ENCODE assay signal across 12 cellular contexts in genomic region chr4:144634978-144635747, GRCh38. TPM values are rescaled to one million over a fixed set of nuclear protein-coding genes. Genes with fewer than 3 reads are reported as not detected.
DNase-seq lines count a peak whose midpoint lies in the region; ATAC-seq and TF ChIP-seq lines count a peak whose summit lies in the region.
"Had no signal": no experiment of that assay in that cellular context is flagged by ENCODE, and none has a peak within 500 bp of the region (broad histone marks: within the 10 kb centered on the region; RNA-seq: fewer than 3 reads in every experiment).

No MANE protein-coding gene starts in this region.

- H3K27me3 ChIP-seq in CD4-positive, alpha-beta memory T cell (ENCODE audit: insufficient read depth, low read length), result no peaks in the 10 kb centered on the region

- peaks cover 0 to 3% (median 0%) of the 10 kb centered on the region in 8 donors for H3K9me3 Mint-ChIP-seq in CD4-positive, alpha-beta memory T cell

- DNase-seq in dermis blood vessel endothelial cell (peak; percentile 42), HEK293T (ENCODE audit: extremely low spot score) (no peak), islet precursor cell (no peak)
- DNase-seq in CD4-positive, alpha-beta memory T cell, result no peak
- no peak for DNase-seq in activated CD4-positive, alpha-beta T cell treated with anti-CD3 and anti-CD28 coated beads for 4 hours
- DNase-seq: CD8-positive, alpha-beta T cell; foreskin fibroblast; NCI-H2081 had no signal

- CTCF ChIA-PET in CD4-positive, alpha-beta memory T cell (lab: Charles Lee; ENCODE audit: partially characterized antibody), result no interaction called here
- CTCF ChIA-PET in HEK293T (lab: Yijun Ruan, JAX), result no interaction called here

- ATAC-seq in GM18907 (IDR thresholded peaks at IDR 0.05; ENCODE audit: unreplicated experiment), result peak; percentile 99
- peak; percentile 99 for ATAC-seq in GM21619 (IDR thresholded peaks at IDR 0.05; ENCODE audit: unreplicated experiment)
- ATAC-seq in HG03108 (IDR thresholded peaks at IDR 0.05; ENCODE audit: unreplicated experiment), result peak; percentile 99
- ATAC-seq: CD8-positive, alpha-beta T cell had no signal

- no peak overlapping the region for H3K27ac Mint-ChIP-seq in CD4-positive, alpha-beta memory T cell
- H3K27ac Mint-ChIP-seq: CD8-positive, alpha-beta T cell; memory B cell had no signal

- no peaks in the 10 kb centered on the region for H3K4me1 ChIP-seq in CD4-positive, alpha-beta memory T cell (ENCODE audit: insufficient read depth, low read length)

- no peaks in the 10 kb centered on the region for H3K9me3 ChIP-seq in CD4-positive, alpha-beta memory T cell (ENCODE audit: control insufficient read depth in 1 of 2, low read length in 2 of 2)

- no peaks in the 10 kb centered on the region for H3K36me3 Mint-ChIP-seq in CD4-positive, alpha-beta memory T cell
- H3K36me3 Mint-ChIP-seq: CD8-positive, alpha-beta T cell; memory B cell had no signal

- peaks cover 0 to 1% of the 10 kb centered on the region in 2 donors for H3K27me3 Mint-ChIP-seq in CD4-positive, alpha-beta memory T cell
- H3K27me3 Mint-ChIP-seq: memory B cell had no signal

- H3K4me1 Mint-ChIP-seq in CD4-positive, alpha-beta memory T cell, result no peaks in the 10 kb centered on the region
- H3K4me1 Mint-ChIP-seq: memory B cell had no signal

- H3K4me3 ChIP-seq in CD4-positive, alpha-beta memory T cell (ENCODE audit: low read length in 2 of 2), result no peak overlapping the region

- intact Hi-C loops in CD4-positive, alpha-beta memory T cell (cut with micrococcal nuclease), result no loop called here

- no peaks in the 10 kb centered on the region for H3K36me3 ChIP-seq in CD4-positive, alpha-beta memory T cell (ENCODE audit: insufficient read depth, low read length)

- H3K4me3 Mint-ChIP-seq in CD4-positive, alpha-beta memory T cell, result no peak overlapping the region
- H3K4me3 Mint-ChIP-seq: CD8-positive, alpha-beta T cell; memory B cell had no signal

- POLR2A ChIA-PET in CD4-positive, alpha-beta memory T cell (lab: Charles Lee; ENCODE audit: partially characterized antibody), result no interaction called here
- POLR2A ChIA-PET in HEK293T (lab: Yijun Ruan, JAX), result no interaction called here

- no peak overlapping the region for H3K27ac ChIP-seq in CD4-positive, alpha-beta memory T cell (ENCODE audit: low read depth, low read length)

TF ChIP-seq in HEK293T, 16 proteins besides CTCF, POLR2A, EP300 and RAD21:
- TF ChIP-seq NFRKB (IDR thresholded peaks at IDR 0.05) (no peak), FOXM1 (IDR thresholded peaks at IDR 0.05; ENCODE audit: borderline replicate concordance) (no peak), CTBP1 (IDR thresholded peaks at IDR 0.05; ENCODE audit: borderline replicate concordance) (no peak), SP1 (IDR thresholded peaks at IDR 0.05) (no peak), HDGF (IDR thresholded peaks at IDR 0.05; ENCODE audit: borderline replicate concordance) (no peak), ARNT (IDR thresholded peaks at IDR 0.05) (no peak), SUZ12 (IDR thresholded peaks at IDR 0.05) (no peak), ZNF384 (IDR thresholded peaks at IDR 0.05) (no peak), BHLHE40 (IDR thresholded peaks at IDR 0.05; ENCODE audit: borderline replicate concordance) (no peak), FOXK2 (IDR thresholded peaks at IDR 0.05) (no peak), FOXA1 (IDR thresholded peaks at IDR 0.05) (no peak), PKNOX1 (IDR thresholded peaks at IDR 0.05) (no peak), TARDBP (IDR thresholded peaks at IDR 0.05) (no peak), LEF1 (IDR thresholded peaks at IDR 0.05; ENCODE audit: borderline replicate concordance) (no peak), L3MBTL2 (conservative IDR thresholded peaks at IDR 0.05) (no peak), ELF4 (IDR thresholded peaks at IDR 0.05) (no peak)

RNA-seq across cellular contexts. Expression of gene HHIP, which starts 10.8 kb away (rescaled TPM):
- total RNA-seq in dermis blood vessel endothelial cell, result 37.1 and 191 TPM in 2 replicates
- not detected for total RNA-seq in CD4-positive, alpha-beta memory T cell
- not detected for polyA plus RNA-seq in CD4-positive, alpha-beta memory T cell
- total RNA-seq: CD8-positive, alpha-beta T cell had no signal

Comparison
In these comparisons a context has a peak if more than half of its experiments do, and no peak if none do; other contexts are left out.
1. RNA of gene HHIP, which starts 10.8 kb away (total RNA-seq): 37.1 to 191 TPM in dermis blood vessel endothelial cell; not detected in CD4-positive, alpha-beta memory T cell; every median in the first group is over 10 times any median in the second.
2. Peak in every context shown above with its lines, with median percentiles within 50 percentile points of each other: ATAC-seq.